ENCODE assay signal across 10 cellular contexts in genomic region chr5:78497573-78498533, GRCh38.
DNase-seq lines count a peak whose midpoint lies in the region; ATAC-seq, FAIRE-seq and TF ChIP-seq lines count a peak whose summit lies in the region.
"Had no signal": no experiment of that assay in that cellular context is flagged by ENCODE, and none has a peak within 500 bp of the region (broad histone marks: within the 10 kb centered on the region; RNA-seq: fewer than 3 reads in every experiment).

No MANE protein-coding gene starts in this region.

- H3K27ac Mint-ChIP-seq in Calu3 (ENCODE audit: unreplicated experiment), result peak overlapping the region; percentile 10
- no peak overlapping the region for H3K27ac Mint-ChIP-seq in natural killer cell treated with Interleukin-12 subunit alpha and Interleukin-12 subunit beta and Interleukin-15 and Interleukin-18, amount 100 ng/mL, for 72 hours
- H3K27ac Mint-ChIP-seq: CD8-positive, alpha-beta T cell had no signal

- TF ChIP-seq POLR2A in H54 (IDR thresholded peaks at IDR 0.05; ENCODE audit: low read depth, low read length), result no peak

- no peak for DNase-seq in Calu3
- peak; percentile 43 for DNase-seq in GM20000 (ENCODE audit: low spot score)
- peak; percentile 83 for DNase-seq in LHCN-M2 (ENCODE audit: low read depth)
- DNase-seq in cardiac muscle cell (ENCODE audit: low read depth in 1 of 2, low spot score in 1 of 2), result no peak
- no peak for DNase-seq in natural killer cell treated with Interleukin-12 subunit alpha and Interleukin-12 subunit beta and Interleukin-15 and Interleukin-18, amount 100 ng/mL, for 72 hours (ENCODE audit: low spot score)
- no peak for DNase-seq in activated CD4-positive, alpha-beta T cell treated with anti-CD3 and anti-CD28 coated beads for 48 hours
- no peak for DNase-seq in H54 (ENCODE audit: insufficient read length, low spot score)
- DNase-seq: CD8-positive, alpha-beta T cell; foreskin keratinocyte had no signal

- H3K36me3 ChIP-seq in cardiac muscle cell, result no peaks in the 10 kb centered on the region

- peak overlapping the region; percentile 72 for H3K27ac ChIP-seq in cardiac muscle cell
- H3K27ac ChIP-seq: foreskin keratinocyte had no signal

- H3K36me3 Mint-ChIP-seq in Calu3 (ENCODE audit: insufficient read depth, unreplicated experiment), result peaks cover 15% of the 10 kb centered on the region
- H3K36me3 Mint-ChIP-seq in natural killer cell treated with Interleukin-12 subunit alpha and Interleukin-12 subunit beta and Interleukin-15 and Interleukin-18, amount 100 ng/mL, for 72 hours, result no peaks in the 10 kb centered on the region
- H3K36me3 Mint-ChIP-seq: CD8-positive, alpha-beta T cell had no signal

- no peak for FAIRE-seq in H54 (lab: Jason Lieb, UNC)

- no peaks in the 10 kb centered on the region for H3K27me3 ChIP-seq in cardiac muscle cell
- H3K27me3 ChIP-seq: foreskin keratinocyte had no signal

- no peak overlapping the region for H3K4me3 ChIP-seq in cardiac muscle cell

- ATAC-seq in activated CD4-positive, CD25-positive, alpha-beta regulatory T cell treated with anti-CD3 and anti-CD28 coated beads, Interleukin-2, amount 50 U/mL, for 24 hours, result no peak
- no peak for ATAC-seq in natural killer cell treated with Interleukin-12 subunit alpha and Interleukin-12 subunit beta and Interleukin-15 and Interleukin-18, amount 100 ng/mL, for 72 hours
- ATAC-seq: CD8-positive, alpha-beta T cell; foreskin keratinocyte had no signal

- BruUV-seq in Calu3 (replicated peaks; lab: Mats Ljungman, UMichigan), result no TSS peak

- H3K4me3 Mint-ChIP-seq in Calu3 (ENCODE audit: low read depth, unreplicated experiment), result no peak overlapping the region
- no peak overlapping the region for H3K4me3 Mint-ChIP-seq in natural killer cell treated with Interleukin-12 subunit alpha and Interleukin-12 subunit beta and Interleukin-15 and Interleukin-18, amount 100 ng/mL, for 72 hours
- H3K4me3 Mint-ChIP-seq: CD8-positive, alpha-beta T cell had no signal

- no peaks in the 10 kb centered on the region for H3K27me3 Mint-ChIP-seq in Calu3 (ENCODE audit: unreplicated experiment)
- H3K27me3 Mint-ChIP-seq in natural killer cell treated with Interleukin-12 subunit alpha and Interleukin-12 subunit beta and Interleukin-15 and Interleukin-18, amount 100 ng/mL, for 72 hours, result peaks cover 37 to 50% of the 10 kb centered on the region in 2 donors

- peaks cover 74% of the 10 kb centered on the region for H3K4me1 Mint-ChIP-seq in Calu3 (ENCODE audit: low read depth, unreplicated experiment)
- peaks cover 0 to 6% of the 10 kb centered on the region in 2 donors for H3K4me1 Mint-ChIP-seq in natural killer cell treated with Interleukin-12 subunit alpha and Interleukin-12 subunit beta and Interleukin-15 and Interleukin-18, amount 100 ng/mL, for 72 hours (ENCODE audit: low read depth in 2 of 2)

- intact Hi-C loops in Calu3 (cut with micrococcal nuclease; ENCODE audit: unreplicated experiment), result no loop called here

- no peaks in the 10 kb centered on the region for H3K9me3 Mint-ChIP-seq in Calu3 (ENCODE audit: low read depth, unreplicated experiment)
- H3K9me3 Mint-ChIP-seq in natural killer cell treated with Interleukin-12 subunit alpha and Interleukin-12 subunit beta and Interleukin-15 and Interleukin-18, amount 100 ng/mL, for 72 hours, result no peaks in the 10 kb centered on the region
- H3K9me3 Mint-ChIP-seq: CD8-positive, alpha-beta T cell had no signal

- H3K4me1 ChIP-seq in cardiac muscle cell (ENCODE audit: low read depth), result peaks cover 79% of the 10 kb centered on the region

- H3K9me3 ChIP-seq in cardiac muscle cell (ENCODE audit: low read depth), result no peaks in the 10 kb centered on the region

- CTCF ChIA-PET in Calu3 (lab: Charles Lee), result interaction anchor here (0.6 kb wide), 1 partner anchor 94 kb away, joined by 3 read pairs; no protein-coding TSS in a partner anchor

- no peak for TF ChIP-seq CTCF in Calu3 (IDR thresholded peaks at IDR 0.05; ENCODE audit: unreplicated experiment)
- TF ChIP-seq CTCF in GM20000 (IDR thresholded peaks at IDR 0.05; ENCODE audit: extremely low read depth, missing control alignments), result no peak
- TF ChIP-seq CTCF in cardiac muscle cell (IDR thresholded peaks at IDR 0.05; ENCODE audit: low read depth, low read length), result no peak

Comparison
In these comparisons a context has a peak if more than half of its experiments do, and no peak if none do; other contexts are left out.
1. DNase-seq: peak in GM20000 (single experiment) and LHCN-M2 (single experiment); none in Calu3 (single experiment), cardiac muscle cell (0 of 2), natural killer cell treated with Interleukin-12 subunit alpha and Interleukin-12 subunit beta and Interleukin-15 and Interleukin-18, amount 100 ng/mL, for 72 hours (single experiment), activated CD4-positive, alpha-beta T cell treated with anti-CD3 and anti-CD28 coated beads for 48 hours (single experiment) and H54 (single experiment).